In genomic region chr14:69574266-69574953, GRCh38 we compare ENCODE assay signal across 8 cellular contexts. TPM values are rescaled to one million over a fixed set of nuclear protein-coding genes. Genes with fewer than 3 reads are reported as not detected.
DNase-seq lines count a peak whose midpoint lies in the region; ATAC-seq and TF ChIP-seq lines count a peak whose summit lies in the region.
"Had no signal": no experiment of that assay in that cellular context is flagged by ENCODE, and none has a peak within 500 bp of the region (broad histone marks: within the 10 kb centered on the region; RNA-seq: fewer than 3 reads in every experiment).

TSS of gene CCDC177 (minus strand) at chr14:69574871. CDS start at chr14:69573622, 1,249 bp downstream.

- peak within 1 kb of the TSS; percentile 27 to 28 for H3K4me3 ChIP-seq in cardiac fibroblast (replicated peaks in 1 of 2; ENCODE audit: low read depth in 2 of 2, low read length in 2 of 2)

- in situ Hi-C loops in GM13977 (cut with MboI; ENCODE audit: low pct_unique_long_range_greater_than_20kb, low sequenced_read_pairs, unreplicated experiment) = no loop called here

- peak; percentile 91 for TF ChIP-seq CTCF in GM13977 (IDR thresholded peaks at IDR 0.05; ENCODE audit: extremely low read depth, insufficient read depth, missing control alignments)
- peak; percentile 97 for TF ChIP-seq CTCF in cardiac fibroblast (IDR thresholded peaks at IDR 0.05; ENCODE audit: low read depth, low read length)

- intact Hi-C loops in left colon (cut with DNase I, micrococcal nuclease) = no loop called here

- ATAC-seq in activated CD4-positive, CD25-positive, alpha-beta regulatory T cell treated with anti-CD3 and anti-CD28 coated beads, Interleukin-2, amount 50 U/mL, for 24 hours = peak; percentile 77 to 80
- peak; percentile 70 for ATAC-seq in left colon
- ATAC-seq in HG03139 (IDR thresholded peaks at IDR 0.05; ENCODE audit: unreplicated experiment) = no peak

- DNase-seq in GM13977 (ENCODE audit: low spot score) (peak; percentile 87), NCI-H187 treated with DMSO at 0.1 percent for 48 hours (lab: John Stamatoyannopoulos, UW) (peak; percentile 36), cardiac fibroblast (ENCODE audit: low read depth in 2 of 2) (peak; percentile 61 to 64), left colon (peak in 1 of 2 donors; percentile 76)
- peak; percentile 72 to 75 for DNase-seq in stimulated activated CD4-positive, alpha-beta T cell treated with anti-CD3 and anti-CD28 coated beads, Interleukin-2, amount 100 ng/mL, for 48 hours

RNA-seq across cellular contexts. Expression of gene CCDC177, which starts in this region (rescaled TPM):
- total RNA-seq in left colon = not detected
- total RNA-seq: subcutaneous adipose tissue had no signal

Comparison
In these comparisons a context has a peak if more than half of its experiments do, and no peak if none do; other contexts are left out.
1. Peak in ATAC-seq in left colon; RNA of the gene not detected or under 1 TPM.